ENCODE assay signal across 1 cellular context in genomic region chr10:119725550-119726290, GRCh38.
TF ChIP-seq lines count a peak whose summit lies in the region.

INPP5F (plus strand) TSS chr10:119726050; CDS start chr10:119726263, 213 bp downstream.

TF ChIP-seq in GM12878, 131 proteins besides CTCF, POLR2A, EP300 and RAD21 (continued from another document):
- TF ChIP-seq RELB (IDR thresholded peaks at IDR 0.05; ENCODE audit: low read depth) (peak; percentile 66), ZNF687 (IDR thresholded peaks at IDR 0.05) (peak; percentile 68), REST (IDR thresholded peaks at IDR 0.05; ENCODE audit: low read depth, low read length) (no peak), BACH1 (IDR thresholded peaks at IDR 0.05; ENCODE audit: borderline replicate concordance) (peak; percentile 78), ZNF217 (IDR thresholded peaks at IDR 0.05) (0 out of 2 replicates have a peak, but pooled peaks have one; percentile 30), RB1 (IDR thresholded peaks at IDR 0.05; ENCODE audit: borderline replicate concordance) (peak; percentile 61; the same call in 1 of the 2 replicates), USF2 (IDR thresholded peaks at IDR 0.05; ENCODE audit: borderline replicate concordance, low read depth, low read length) (no peak), IKZF2 (IDR thresholded peaks at IDR 0.05) (peak; percentile 84 to 89), TAF1 (IDR thresholded peaks at IDR 0.05; ENCODE audit: borderline replicate concordance, low read depth, low read length) (0 out of 2 replicates have a peak, but pooled peaks have one; percentile 29), NBN (IDR thresholded peaks at IDR 0.05) (peak; percentile 84; the same call in 1 of the 2 replicates), NKRF (conservative IDR thresholded peaks at IDR 0.05) (peak; percentile 83), BHLHE40 (IDR thresholded peaks at IDR 0.05; ENCODE audit: borderline replicate concordance in 1 of 2, low read depth in 2 of 2, low read length in 1 of 2) (peak; percentile 29 to 79; a peak in 3 of 4 replicates), SMARCA5 (IDR thresholded peaks at IDR 0.05) (peak; percentile 76), HDAC2 (IDR thresholded peaks at IDR 0.05) (no peak), ZNF622 (IDR thresholded peaks at IDR 0.05) (no peak), STAT1 (conservative IDR thresholded peaks at IDR 0.05) (peak; percentile 54; the same call in 1 of the 2 replicates), PAX5 (IDR thresholded peaks at IDR 0.05; ENCODE audit: borderline replicate concordance, low read depth, low read length) (no peak), EGR1 (IDR thresholded peaks at IDR 0.05; ENCODE audit: borderline replicate concordance in 1 of 2, low read depth in 2 of 2, low read length in 2 of 2) (0 out of 3 replicates have a peak, but pooled peaks of 1 of the 2 experiments have one; percentile 8), RUNX3 (IDR thresholded peaks at IDR 0.05; ENCODE audit: low read length) (peak; percentile 40; the same call in 1 of the 2 replicates), PKNOX1 (IDR thresholded peaks at IDR 0.05) (no peak), BCL3 (IDR thresholded peaks at IDR 0.05; ENCODE audit: borderline replicate concordance, insufficient read depth, low read depth, low read length, poor library complexity, severe bottlenecking) (peak; percentile 23)
TF ChIP-seq in GM12878: peak in this region for 30.
